Comparison of ENCODE assay signal across 1 cellular context in the genomic region with DNA sequence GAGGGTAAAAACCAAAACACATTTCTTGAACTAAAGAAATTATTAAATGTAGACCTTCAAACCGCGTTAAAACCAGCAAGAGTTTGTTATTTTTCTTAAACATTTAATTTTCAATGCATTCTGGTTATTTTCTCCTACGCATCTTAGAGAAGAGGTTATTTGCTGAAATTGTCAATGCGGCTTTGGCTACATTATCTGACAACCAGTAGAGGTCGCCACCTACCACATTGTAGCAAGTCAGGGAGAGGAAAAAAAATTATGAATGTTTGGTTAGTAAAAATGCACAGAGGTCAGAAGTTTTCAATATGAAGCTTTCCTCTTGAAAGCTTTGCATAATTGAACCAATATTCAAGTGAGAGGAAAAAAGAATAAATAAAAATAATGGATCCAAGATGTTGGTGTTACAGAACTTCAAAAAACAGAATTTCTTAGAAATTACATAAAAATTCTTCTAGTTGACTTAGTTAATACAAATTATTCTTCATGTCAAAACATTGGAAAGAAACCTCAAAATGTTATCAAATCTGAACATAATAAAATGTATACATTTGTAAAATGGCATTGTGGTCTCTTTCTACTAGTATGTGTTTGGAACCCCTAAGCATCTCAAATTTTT.
TF ChIP-seq lines count a peak whose summit lies in the region.

No MANE protein-coding gene starts in this region.

TF ChIP-seq in HepG2, 621 proteins besides CTCF, POLR2A, EP300 and RAD21 (continued from another document):
- TF ChIP-seq, protein P1, sequence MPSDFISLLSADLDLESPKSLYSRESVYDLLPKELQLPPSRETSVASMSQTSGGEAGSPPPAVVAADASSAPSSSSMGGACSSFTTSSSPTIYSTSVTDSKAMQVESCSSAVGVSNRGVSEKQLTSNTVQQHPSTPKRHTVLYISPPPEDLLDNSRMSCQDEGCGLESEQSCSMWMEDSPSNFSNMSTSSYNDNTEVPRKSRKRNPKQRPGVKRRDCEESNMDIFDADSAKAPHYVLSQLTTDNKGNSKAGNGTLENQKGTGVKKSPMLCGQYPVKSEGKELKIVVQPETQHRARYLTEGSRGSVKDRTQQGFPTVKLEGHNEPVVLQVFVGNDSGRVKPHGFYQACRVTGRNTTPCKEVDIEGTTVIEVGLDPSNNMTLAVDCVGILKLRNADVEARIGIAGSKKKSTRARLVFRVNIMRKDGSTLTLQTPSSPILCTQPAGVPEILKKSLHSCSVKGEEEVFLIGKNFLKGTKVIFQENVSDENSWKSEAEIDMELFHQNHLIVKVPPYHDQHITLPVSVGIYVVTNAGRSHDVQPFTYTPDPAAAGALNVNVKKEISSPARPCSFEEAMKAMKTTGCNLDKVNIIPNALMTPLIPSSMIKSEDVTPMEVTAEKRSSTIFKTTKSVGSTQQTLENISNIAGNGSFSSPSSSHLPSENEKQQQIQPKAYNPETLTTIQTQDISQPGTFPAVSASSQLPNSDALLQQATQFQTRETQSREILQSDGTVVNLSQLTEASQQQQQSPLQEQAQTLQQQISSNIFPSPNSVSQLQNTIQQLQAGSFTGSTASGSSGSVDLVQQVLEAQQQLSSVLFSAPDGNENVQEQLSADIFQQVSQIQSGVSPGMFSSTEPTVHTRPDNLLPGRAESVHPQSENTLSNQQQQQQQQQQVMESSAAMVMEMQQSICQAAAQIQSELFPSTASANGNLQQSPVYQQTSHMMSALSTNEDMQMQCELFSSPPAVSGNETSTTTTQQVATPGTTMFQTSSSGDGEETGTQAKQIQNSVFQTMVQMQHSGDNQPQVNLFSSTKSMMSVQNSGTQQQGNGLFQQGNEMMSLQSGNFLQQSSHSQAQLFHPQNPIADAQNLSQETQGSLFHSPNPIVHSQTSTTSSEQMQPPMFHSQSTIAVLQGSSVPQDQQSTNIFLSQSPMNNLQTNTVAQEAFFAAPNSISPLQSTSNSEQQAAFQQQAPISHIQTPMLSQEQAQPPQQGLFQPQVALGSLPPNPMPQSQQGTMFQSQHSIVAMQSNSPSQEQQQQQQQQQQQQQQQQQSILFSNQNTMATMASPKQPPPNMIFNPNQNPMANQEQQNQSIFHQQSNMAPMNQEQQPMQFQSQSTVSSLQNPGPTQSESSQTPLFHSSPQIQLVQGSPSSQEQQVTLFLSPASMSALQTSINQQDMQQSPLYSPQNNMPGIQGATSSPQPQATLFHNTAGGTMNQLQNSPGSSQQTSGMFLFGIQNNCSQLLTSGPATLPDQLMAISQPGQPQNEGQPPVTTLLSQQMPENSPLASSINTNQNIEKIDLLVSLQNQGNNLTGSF (CRISPR knock-in tag; IDR thresholded peaks at IDR 0.05) = no peak
- TF ChIP-seq ZNF337 (CRISPR knock-in tag; IDR thresholded peaks at IDR 0.05; ENCODE audit: borderline replicate concordance, low read depth) (no peak), SMYD3 (CRISPR knock-in tag; IDR thresholded peaks at IDR 0.05) (no peak), ARNTL (CRISPR knock-in tag; IDR thresholded peaks at IDR 0.05) (no peak), GPN1 (CRISPR knock-in tag; IDR thresholded peaks at IDR 0.05; ENCODE audit: borderline replicate concordance) (no peak), CENPX (CRISPR knock-in tag; IDR thresholded peaks at IDR 0.05) (no peak), ZFP37 (CRISPR knock-in tag; IDR thresholded peaks at IDR 0.05; ENCODE audit: borderline replicate concordance) (no peak)
- TF ChIP-seq, protein P2, sequence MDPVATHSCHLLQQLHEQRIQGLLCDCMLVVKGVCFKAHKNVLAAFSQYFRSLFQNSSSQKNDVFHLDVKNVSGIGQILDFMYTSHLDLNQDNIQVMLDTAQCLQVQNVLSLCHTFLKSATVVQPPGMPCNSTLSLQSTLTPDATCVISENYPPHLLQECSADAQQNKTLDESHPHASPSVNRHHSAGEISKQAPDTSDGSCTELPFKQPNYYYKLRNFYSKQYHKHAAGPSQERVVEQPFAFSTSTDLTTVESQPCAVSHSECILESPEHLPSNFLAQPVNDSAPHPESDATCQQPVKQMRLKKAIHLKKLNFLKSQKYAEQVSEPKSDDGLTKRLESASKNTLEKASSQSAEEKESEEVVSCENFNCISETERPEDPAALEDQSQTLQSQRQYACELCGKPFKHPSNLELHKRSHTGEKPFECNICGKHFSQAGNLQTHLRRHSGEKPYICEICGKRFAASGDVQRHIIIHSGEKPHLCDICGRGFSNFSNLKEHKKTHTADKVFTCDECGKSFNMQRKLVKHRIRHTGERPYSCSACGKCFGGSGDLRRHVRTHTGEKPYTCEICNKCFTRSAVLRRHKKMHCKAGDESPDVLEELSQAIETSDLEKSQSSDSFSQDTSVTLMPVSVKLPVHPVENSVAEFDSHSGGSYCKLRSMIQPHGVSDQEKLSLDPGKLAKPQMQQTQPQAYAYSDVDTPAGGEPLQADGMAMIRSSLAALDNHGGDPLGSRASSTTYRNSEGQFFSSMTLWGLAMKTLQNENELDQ (CRISPR knock-in tag; IDR thresholded peaks at IDR 0.05; ENCODE audit: borderline replicate concordance) = no peak
- TF ChIP-seq, protein P3, sequence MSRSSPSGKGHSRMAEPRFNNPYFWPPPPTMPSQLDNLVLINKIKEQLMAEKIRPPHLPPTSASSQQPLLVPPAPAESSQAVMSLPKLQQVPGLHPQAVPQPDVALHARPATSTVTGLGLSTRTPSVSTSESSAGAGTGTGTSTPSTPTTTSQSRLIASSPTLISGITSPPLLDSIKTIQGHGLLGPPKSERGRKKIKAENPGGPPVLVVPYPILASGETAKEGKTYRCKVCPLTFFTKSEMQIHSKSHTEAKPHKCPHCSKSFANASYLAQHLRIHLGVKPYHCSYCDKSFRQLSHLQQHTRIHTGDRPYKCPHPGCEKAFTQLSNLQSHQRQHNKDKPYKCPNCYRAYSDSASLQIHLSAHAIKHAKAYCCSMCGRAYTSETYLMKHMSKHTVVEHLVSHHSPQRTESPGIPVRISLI (CRISPR knock-in tag; IDR thresholded peaks at IDR 0.05; ENCODE audit: borderline replicate concordance) = peak; percentile 54; the same call in 1 of the 2 replicates
TF ChIP-seq in HepG2: peak in this region for 3.
